In genomic region chr17:29714146-29714545, GRCh38 we compare ENCODE assay signal across 17 cellular contexts.
DNase-seq lines count a peak whose midpoint lies in the region; ATAC-seq, FAIRE-seq and TF ChIP-seq lines count a peak whose summit lies in the region.
"Had no signal": no experiment of that assay in that cellular context is flagged by ENCODE, and none has a peak within 500 bp of the region (broad histone marks: within the 10 kb centered on the region; RNA-seq: fewer than 3 reads in every experiment).

No MANE protein-coding gene starts in this region.

- H3K4me1 ChIP-seq in left ventricle myocardium inferior, result peaks cover 67% of the 10 kb centered on the region
- peaks cover 8% of the 10 kb centered on the region for H3K4me1 ChIP-seq in right cardiac atrium (ENCODE audit: control insufficient read depth, insufficient read depth, low read length)
- peaks cover 72% of the 10 kb centered on the region for H3K4me1 ChIP-seq in OCI-LY1 (ENCODE audit: insufficient read depth, low read length, severe bottlenecking)
- no peaks in the 10 kb centered on the region for H3K4me1 ChIP-seq in breast epithelium
- H3K4me1 ChIP-seq: body of pancreas had no signal

- H3K9me3 ChIP-seq in left ventricle myocardium inferior (replicated peaks), result no peaks in the 10 kb centered on the region
- H3K9me3 ChIP-seq in right cardiac atrium (ENCODE audit: control insufficient read depth, low read length), result no peaks in the 10 kb centered on the region
- H3K9me3 ChIP-seq in OCI-LY1 (ENCODE audit: low read length), result no peaks in the 10 kb centered on the region
- no peaks in the 10 kb centered on the region for H3K9me3 ChIP-seq in breast epithelium
- H3K9me3 ChIP-seq: body of pancreas, stomach had no signal

- FAIRE-seq in D721Med (lab: Jason Lieb, UNC), result no peak
- FAIRE-seq: HTR-8/SVneo had no signal

- H3K27ac ChIP-seq in left ventricle myocardium inferior (replicated peaks), result peak overlapping the region; percentile 74
- no peak overlapping the region for H3K27ac ChIP-seq in right cardiac atrium (ENCODE audit: low read length)
- peak overlapping the region; percentile 78 for H3K27ac ChIP-seq in OCI-LY1 (ENCODE audit: low read depth, low read length, poor library complexity, severe bottlenecking)
- no peak overlapping the region for H3K27ac ChIP-seq in breast epithelium
- H3K27ac ChIP-seq: body of pancreas, stomach had no signal

- no peaks in the 10 kb centered on the region for H4K20me1 ChIP-seq in OCI-LY1 (ENCODE audit: insufficient read depth, low read length)

- WGBS in right cardiac atrium, result 83% methylated on average over 1 of the region's 1 CpG

- TF ChIP-seq CTCF in left ventricle myocardium inferior (IDR thresholded peaks at IDR 0.05; ENCODE audit: borderline replicate concordance) (no peak), OCI-LY1 (IDR thresholded peaks at IDR 0.05; ENCODE audit: low read length) (no peak), breast epithelium (IDR thresholded peaks at IDR 0.05) (no peak), D721Med (IDR thresholded peaks at IDR 0.05; ENCODE audit: insufficient read depth, missing control alignments) (no peak)

- no peaks in the 10 kb centered on the region for H3K9me2 ChIP-seq in OCI-LY1 (ENCODE audit: low read depth, low read length)

- H3K36me3 ChIP-seq in left ventricle myocardium inferior (no peaks in the 10 kb centered on the region), OCI-LY1 (ENCODE audit: insufficient read depth, low read length) (peaks cover 31% of the 10 kb centered on the region), breast epithelium (no peaks in the 10 kb centered on the region)
- H3K36me3 ChIP-seq: stomach had no signal

- DNase-seq in left ventricle myocardium inferior (no peak), right cardiac atrium (no peak), kidney tubule cell (ENCODE audit: low spot score) (peak; percentile 31), breast epithelium (ENCODE audit: low spot score in 2 of 2) (no peak), D721Med (ENCODE audit: insufficient read length, low spot score) (no peak)
- DNase-seq in stimulated activated CD4-positive, alpha-beta T cell treated with anti-CD3 and anti-CD28 coated beads, Interleukin-15, amount 100 ng/mL, for 24 hours, result no peak
- DNase-seq: activated gamma-delta T cell, body of pancreas, DMS 273 treated with DMSO at 0.1 percent for 48 hours, H7, NCI-H2029 treated with DMSO at 0.1 percent for 48 hours, NCI-H526 treated with DMSO at 0.1 percent for 48 hours, stomach had no signal

- no peak for TF ChIP-seq POLR2A in breast epithelium (IDR thresholded peaks at IDR 0.05)

- peaks cover 4% of the 10 kb centered on the region; the same call in 1 of the 2 replicates for H3K79me2 ChIP-seq in OCI-LY1 (ENCODE audit: insufficient read depth, low read length)

- no peak for ATAC-seq in right cardiac atrium
- no peak for ATAC-seq in GM21723 (IDR thresholded peaks at IDR 0.05; ENCODE audit: unreplicated experiment)
- ATAC-seq: body of pancreas, SK-N-SH treated with all-trans-retinoic acid at 6 μM for 48 hours had no signal

- H3K4me2 ChIP-seq in OCI-LY1 (ENCODE audit: low read length), result peak overlapping the region; percentile 11; the same call in 1 of the 2 replicates

- H3F3A ChIP-seq in OCI-LY1 (ENCODE audit: insufficient read depth, low read length), result no peaks in the 10 kb centered on the region

- H2AFZ ChIP-seq in OCI-LY1 (ENCODE audit: low read length), result no peak overlapping the region

- no peak overlapping the region for H3K9ac ChIP-seq in OCI-LY1 (ENCODE audit: low read length)

- H3K27me3 ChIP-seq in left ventricle myocardium inferior (ENCODE audit: low read depth) (no peaks in the 10 kb centered on the region), right cardiac atrium (ENCODE audit: control insufficient read depth, insufficient read depth) (no peaks in the 10 kb centered on the region), OCI-LY1 (ENCODE audit: insufficient read depth, low read length) (no peaks in the 10 kb centered on the region), breast epithelium (no peaks in the 10 kb centered on the region)
- H3K27me3 ChIP-seq: body of pancreas, stomach had no signal

- H3K4me3 ChIP-seq in left ventricle myocardium inferior, result no peak overlapping the region
- no peak overlapping the region for H3K4me3 ChIP-seq in right cardiac atrium (ENCODE audit: low read length)
- no peak overlapping the region for H3K4me3 ChIP-seq in OCI-LY1 (ENCODE audit: low read depth, low read length, poor library complexity, severe bottlenecking)
- H3K4me3 ChIP-seq in breast epithelium, result no peak overlapping the region
- H3K4me3 ChIP-seq: body of pancreas, stomach had no signal

- intact Hi-C loops in left ventricle myocardium inferior (cut with micrococcal nuclease) (no loop called here), right cardiac atrium (cut with DNase I) (no loop called here), breast epithelium (cut with DNase I; ENCODE audit: low total_unique reads) (no loop called here)

Comparison
In these comparisons a context has a peak if more than half of its experiments do, and no peak if none do; other contexts are left out.
1. H3K27ac ChIP-seq: peak in left ventricle myocardium inferior (single experiment) and OCI-LY1 (single experiment); none in right cardiac atrium (single experiment) and breast epithelium (0 of 2).